ENCODE assay signal across 41 cellular contexts in genomic region chr7:56605146-56605545, GRCh38.
"Had no signal": no experiment of that assay in that cellular context is flagged by ENCODE, and none has a peak within 500 bp of the region (broad histone marks: within the 10 kb centered on the region; RNA-seq: fewer than 3 reads in every experiment).

No MANE protein-coding gene starts in this region.

- DNase-seq: activated CD4-positive, alpha-beta memory T cell treated with anti-CD3 and anti-CD28 coated beads, Interleukin-2, amount 10 ng/mL, durations not matched to agents 7 days and 5 days; activated CD4-positive, alpha-beta T cell treated with anti-CD3 and anti-CD28 coated beads for 1 hour; activated CD4-positive, alpha-beta T cell treated with anti-CD3 and anti-CD28 coated beads for 36 hours; activated CD4-positive, alpha-beta T cell treated with anti-CD3 and anti-CD28 coated beads for 48 hours; activated CD4-positive, alpha-beta T cell treated with anti-CD3 and anti-CD28 coated beads, Interleukin-2, amount 10 ng/mL, durations not matched to agents 7 days and 5 days; activated CD4-positive, alpha-beta T cell treated with anti-CD3 and anti-CD28 coated beads, Interleukin-2, amount 50 U/mL, for 48 hours; activated CD4-positive, CD25-positive, alpha-beta regulatory T cell; activated CD8-positive, alpha-beta memory T cell treated with anti-CD3 and anti-CD28 coated beads for 24 hours; activated CD8-positive, alpha-beta memory T cell treated with anti-CD3 and anti-CD28 coated beads, Interleukin-2, amount 10 ng/mL, durations not matched to agents 7 days and 5 days; activated CD8-positive, alpha-beta memory T cell treated with anti-CD3 and anti-CD28 coated beads, Interleukin-2, amount 50 U/mL, for 48 hours; activated CD8-positive, alpha-beta T cell treated with anti-CD3 and anti-CD28 coated beads, Interleukin-2, amount 10 ng/mL, durations not matched to agents 7 days and 5 days; activated effector memory CD4-positive, alpha-beta T cell treated with anti-CD3 and anti-CD28 coated beads, Interleukin-2, amount 50 U/mL, for 16 hours; activated gamma-delta T cell treated with Interleukin-2 at 50 U/mL for 16 hours; activated naive CD4-positive, alpha-beta T cell; activated naive CD4-positive, alpha-beta T cell treated with anti-CD3 and anti-CD28 coated beads for 36 hours; activated naive CD4-positive, alpha-beta T cell treated with anti-CD3 and anti-CD28 coated beads, Interleukin-2, amount 50 U/mL, for 16 hours; activated naive CD8-positive, alpha-beta T cell treated with anti-CD3 and anti-CD28 coated beads for 36 hours; activated T-cell treated with anti-CD3 and anti-CD28 coated beads, Interleukin-2, amount 50 U/mL, for 24 hours; activated T-cell treated with anti-CD3 and anti-CD28 coated beads, Interleukin-2, amount 50 U/mL, for 48 hours; adrenal gland; amniotic stem cell; aorta; body of pancreas; caudate nucleus; cerebellar nuclear complex; T-helper 1 cell; T-helper 2 cell; T-helper 9 cell; WERI-Rb-1 had no signal

- H3K27me3 ChIP-seq: adrenal gland, body of pancreas, cardiac muscle cell had no signal

- ATAC-seq: activated CD4-positive, alpha-beta T cell treated with anti-CD3 and anti-CD28 coated beads for 36 hours; activated CD4-positive, CD25-positive, alpha-beta regulatory T cell treated with anti-CD3 and anti-CD28 coated beads, Interleukin-2, amount 50 U/mL, for 24 hours; activated CD8-positive, alpha-beta memory T cell treated with anti-CD3 and anti-CD28 coated beads, Interleukin-2, amount 10 ng/mL, durations not matched to agents 7 days and 5 days; activated CD8-positive, alpha-beta T cell treated with anti-CD3 and anti-CD28 coated beads, Interleukin-2, amount 10 ng/mL, durations not matched to agents 7 days and 5 days; activated naive CD4-positive, alpha-beta T cell treated with anti-CD3 and anti-CD28 coated beads, Interleukin-2, amount 50 U/mL, for 72 hours; activated T-helper 17 cell treated with anti-CD3 and anti-CD28 coated beads, Interleukin-2, amount 50 U/mL, for 72 hours; body of pancreas; WTC11 had no signal

- H3K4me3 ChIP-seq: adrenal gland, body of pancreas, cardiac muscle cell had no signal

- H3K27me3 Mint-ChIP-seq: activated CD4-positive, alpha-beta memory T cell treated with anti-CD3 and anti-CD28 coated beads, Interleukin-2, amount 10 ng/mL, durations not matched to agents 7 days and 5 days; activated CD4-positive, alpha-beta T cell treated with anti-CD3 and anti-CD28 coated beads for 36 hours; activated CD4-positive, alpha-beta T cell treated with anti-CD3 and anti-CD28 coated beads, Interleukin-2, amount 10 ng/mL, durations not matched to agents 7 days and 5 days; activated CD8-positive, alpha-beta memory T cell treated with anti-CD3 and anti-CD28 coated beads, Interleukin-2, amount 10 ng/mL, durations not matched to agents 7 days and 5 days; activated naive CD8-positive, alpha-beta T cell treated with anti-CD3 and anti-CD28 coated beads for 36 hours; activated T-cell treated with anti-CD3 and anti-CD28 coated beads, Interleukin-2, amount 50 U/mL, for 24 hours; activated T-helper 17 cell treated with anti-CD3 and anti-CD28 coated beads, Interleukin-2, amount 50 U/mL, for 72 hours; central memory CD8-positive, alpha-beta T cell had no signal

- H3K4me1 Mint-ChIP-seq: activated CD4-positive, alpha-beta memory T cell treated with anti-CD3 and anti-CD28 coated beads, Interleukin-2, amount 10 ng/mL, durations not matched to agents 7 days and 5 days; activated CD4-positive, alpha-beta T cell treated with anti-CD3 and anti-CD28 coated beads for 36 hours; activated CD4-positive, alpha-beta T cell treated with anti-CD3 and anti-CD28 coated beads, Interleukin-2, amount 10 ng/mL, durations not matched to agents 7 days and 5 days; activated CD8-positive, alpha-beta memory T cell treated with anti-CD3 and anti-CD28 coated beads, Interleukin-2, amount 10 ng/mL, durations not matched to agents 7 days and 5 days; activated naive CD8-positive, alpha-beta T cell treated with anti-CD3 and anti-CD28 coated beads for 36 hours; activated T-helper 17 cell treated with anti-CD3 and anti-CD28 coated beads, Interleukin-2, amount 50 U/mL, for 72 hours; central memory CD8-positive, alpha-beta T cell; WTC11 had no signal

- H3K36me3 ChIP-seq: adrenal gland, cardiac muscle cell, WERI-Rb-1 had no signal

- H3K9me3 ChIP-seq: adrenal gland, body of pancreas had no signal

- H3K36me3 Mint-ChIP-seq: activated CD8-positive, alpha-beta memory T cell treated with anti-CD3 and anti-CD28 coated beads, Interleukin-2, amount 10 ng/mL, durations not matched to agents 7 days and 5 days; activated naive CD8-positive, alpha-beta T cell treated with anti-CD3 and anti-CD28 coated beads for 36 hours had no signal

- H3K4me1 ChIP-seq: adrenal gland, body of pancreas had no signal

- FAIRE-seq: astrocyte, bronchial epithelial cell, colon, TTC549 had no signal

- H3K4me3 Mint-ChIP-seq: activated CD4-positive, alpha-beta memory T cell treated with anti-CD3 and anti-CD28 coated beads, Interleukin-2, amount 10 ng/mL, durations not matched to agents 7 days and 5 days; activated CD4-positive, alpha-beta T cell treated with anti-CD3 and anti-CD28 coated beads for 36 hours; activated CD4-positive, alpha-beta T cell treated with anti-CD3 and anti-CD28 coated beads, Interleukin-2, amount 10 ng/mL, durations not matched to agents 7 days and 5 days; activated CD8-positive, alpha-beta memory T cell treated with anti-CD3 and anti-CD28 coated beads, Interleukin-2, amount 10 ng/mL, durations not matched to agents 7 days and 5 days; activated CD8-positive, alpha-beta T cell treated with anti-CD3 and anti-CD28 coated beads, Interleukin-2, amount 10 ng/mL, durations not matched to agents 7 days and 5 days; activated naive CD4-positive, alpha-beta T cell treated with anti-CD3 and anti-CD28 coated beads for 36 hours; activated naive CD8-positive, alpha-beta T cell treated with anti-CD3 and anti-CD28 coated beads for 36 hours; activated T-cell treated with anti-CD3 and anti-CD28 coated beads, Interleukin-2, amount 50 U/mL, for 24 hours; activated T-helper 17 cell treated with anti-CD3 and anti-CD28 coated beads, Interleukin-2, amount 50 U/mL, for 72 hours; central memory CD8-positive, alpha-beta T cell; T-helper 1 cell treated with Interleukin-12 subunit alpha and Interleukin-12 subunit beta and Interleukin-4 antibody, amounts not matched to agents 30 μg/mL and 1 μg/mL, for 36 hours; T-helper 2 cell treated with Interferon-gamma antibody and Interleukin-4, amounts not matched to agents 5 μg/mL and 100 μg/mL, for 36 hours; WTC11 had no signal

- H3K27ac ChIP-seq: adrenal gland, body of pancreas, cardiac muscle cell, WERI-Rb-1 had no signal

- H3K27ac Mint-ChIP-seq: activated CD4-positive, alpha-beta memory T cell treated with anti-CD3 and anti-CD28 coated beads, Interleukin-2, amount 10 ng/mL, durations not matched to agents 7 days and 5 days; activated CD4-positive, alpha-beta T cell treated with anti-CD3 and anti-CD28 coated beads for 36 hours; activated CD4-positive, alpha-beta T cell treated with anti-CD3 and anti-CD28 coated beads, Interleukin-2, amount 10 ng/mL, durations not matched to agents 7 days and 5 days; activated CD8-positive, alpha-beta memory T cell treated with anti-CD3 and anti-CD28 coated beads, Interleukin-2, amount 10 ng/mL, durations not matched to agents 7 days and 5 days; activated CD8-positive, alpha-beta T cell treated with anti-CD3 and anti-CD28 coated beads, Interleukin-2, amount 10 ng/mL, durations not matched to agents 7 days and 5 days; activated naive CD4-positive, alpha-beta T cell treated with anti-CD3 and anti-CD28 coated beads for 36 hours; activated naive CD4-positive, alpha-beta T cell treated with anti-CD3 and anti-CD28 coated beads, Interleukin-2, amount 50 U/mL, for 72 hours; activated naive CD8-positive, alpha-beta T cell treated with anti-CD3 and anti-CD28 coated beads for 36 hours; activated T-cell treated with anti-CD3 and anti-CD28 coated beads, Interleukin-2, amount 50 U/mL, for 24 hours; activated T-helper 17 cell treated with anti-CD3 and anti-CD28 coated beads, Interleukin-2, amount 50 U/mL, for 72 hours; T-helper 1 cell treated with Interleukin-12 subunit alpha and Interleukin-12 subunit beta and Interleukin-4 antibody, amounts not matched to agents 30 μg/mL and 1 μg/mL, for 36 hours; T-helper 2 cell treated with Interferon-gamma antibody and Interleukin-4, amounts not matched to agents 5 μg/mL and 100 μg/mL, for 36 hours; WTC11 had no signal
